In the genomic region with DNA sequence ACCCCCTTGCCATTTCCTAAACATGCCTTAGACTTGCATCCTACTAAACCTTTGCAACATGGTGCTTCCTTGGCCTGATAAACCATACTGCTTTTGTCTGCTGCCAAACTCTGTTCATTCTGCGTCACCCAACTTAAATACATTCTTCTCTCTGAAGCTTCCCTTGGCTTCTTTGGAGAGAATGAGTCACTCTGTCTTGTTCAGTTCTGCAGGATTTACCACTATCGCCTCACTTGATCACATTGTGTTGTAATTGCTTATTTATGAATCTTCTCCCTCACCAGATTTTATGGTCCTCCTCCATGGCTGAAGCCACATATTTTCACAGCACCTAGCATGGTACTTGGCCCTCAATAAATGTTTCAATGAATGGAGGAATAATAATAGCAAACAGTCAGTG, we compare ENCODE assay signal across 12 cellular contexts. TPM values are rescaled to one million over a fixed set of nuclear protein-coding genes. Genes with fewer than 3 reads are reported as not detected.
DNase-seq lines count a peak whose midpoint lies in the region; ATAC-seq and TF ChIP-seq lines count a peak whose summit lies in the region.
"Had no signal": no experiment of that assay in that cellular context is flagged by ENCODE, and none has a peak within 500 bp of the region (broad histone marks: within the 10 kb centered on the region; RNA-seq: fewer than 3 reads in every experiment).

No MANE protein-coding gene starts in this region.

- H3K27me3 ChIP-seq in right cardiac atrium (ENCODE audit: control insufficient read depth, insufficient read depth) (no peaks in the 10 kb centered on the region), gastroesophageal sphincter (no peaks in the 10 kb centered on the region)
- H3K27me3 ChIP-seq: right lobe of liver had no signal

- TF ChIP-seq POLR2A in gastroesophageal sphincter (IDR thresholded peaks at IDR 0.05) = no peak

- ATAC-seq in right cardiac atrium = no peak
- ATAC-seq in HG02973 (IDR thresholded peaks at IDR 0.05; ENCODE audit: unreplicated experiment) = no peak
- ATAC-seq in gastroesophageal sphincter = no peak
- ATAC-seq: right lobe of liver, T-cell had no signal

- H3K27ac Mint-ChIP-seq in activated T-helper 2 cell treated with anti-CD3 and anti-CD28 coated beads, Interferon-gamma antibody, Interleukin-2, Interleukin-4, amounts not matched to agents 10 μg/mL and 5 μg/mL and 100 μg/mL, durations not matched to agents 14 hours and 24 hours and 36 hours = no peak overlapping the region
- H3K27ac Mint-ChIP-seq: T-cell had no signal

- no peak for TF ChIP-seq CTCF in LNCaP clone FGC (IDR thresholded peaks at IDR 0.05; ENCODE audit: control insufficient read depth, extremely low read depth, insufficient read depth)
- no peak for TF ChIP-seq CTCF in gastroesophageal sphincter (IDR thresholded peaks at IDR 0.05)

- peaks cover 17% of the 10 kb centered on the region for H3K4me1 Mint-ChIP-seq in activated T-helper 2 cell treated with anti-CD3 and anti-CD28 coated beads, Interferon-gamma antibody, Interleukin-2, Interleukin-4, amounts not matched to agents 10 μg/mL and 5 μg/mL and 100 μg/mL, durations not matched to agents 14 hours and 24 hours and 36 hours (ENCODE audit: low read depth)

- no peak overlapping the region for H3K4me3 Mint-ChIP-seq in activated T-helper 2 cell treated with anti-CD3 and anti-CD28 coated beads, Interferon-gamma antibody, Interleukin-2, Interleukin-4, amounts not matched to agents 10 μg/mL and 5 μg/mL and 100 μg/mL, durations not matched to agents 14 hours and 24 hours and 36 hours (ENCODE audit: low read depth)
- H3K4me3 Mint-ChIP-seq: T-cell had no signal

- H3K36me3 ChIP-seq in gastroesophageal sphincter = no peaks in the 10 kb centered on the region
- H3K36me3 ChIP-seq: left ventricle myocardium inferior, right lobe of liver had no signal

- intact Hi-C loops in activated T-helper 2 cell treated with anti-CD3 and anti-CD28 coated beads, Interferon-gamma antibody, Interleukin-2, Interleukin-4, amounts not matched to agents 10 μg/mL and 5 μg/mL and 100 μg/mL, durations not matched to agents 14 hours and 24 hours and 36 hours (cut with micrococcal nuclease) = no loop called here
- intact Hi-C loops in right cardiac atrium (cut with DNase I) = no loop called here

- H3K4me3 ChIP-seq in LNCaP clone FGC (ENCODE audit: low read depth, low read length) = no peak overlapping the region
- no peak overlapping the region for H3K4me3 ChIP-seq in right cardiac atrium (ENCODE audit: low read length)
- no peak overlapping the region for H3K4me3 ChIP-seq in gastroesophageal sphincter
- H3K4me3 ChIP-seq: left ventricle myocardium inferior, right lobe of liver had no signal

- H3K9me3 ChIP-seq in right cardiac atrium (ENCODE audit: control insufficient read depth, low read length) = no peaks in the 10 kb centered on the region
- H3K9me3 ChIP-seq in gastroesophageal sphincter = no peaks in the 10 kb centered on the region
- H3K9me3 ChIP-seq: left ventricle myocardium inferior, right lobe of liver had no signal

- WGBS in right cardiac atrium = 76% methylated on average over 2 of the region's 2 CpGs
- WGBS in gastroesophageal sphincter (ENCODE audit: low coverage in 1 of 2), 2 donors = 0 to 18% methylated on average over 1 to 2 of the region's 2 CpGs

- H3K4me1 ChIP-seq in right cardiac atrium (ENCODE audit: control insufficient read depth, insufficient read depth, low read length) (no peaks in the 10 kb centered on the region), gastroesophageal sphincter (peaks cover 0 to 8% (median 0%) of the 10 kb centered on the region in 3 donors)
- H3K4me1 ChIP-seq: left ventricle myocardium inferior, right lobe of liver had no signal

- no peak for TF ChIP-seq EP300 in gastroesophageal sphincter (IDR thresholded peaks at IDR 0.05)

- DNase-seq in AG08396 (ENCODE audit: low spot score) (peak; percentile 80), LNCaP clone FGC (ENCODE audit: low read depth) (peak; percentile 56), amniotic epithelial cell (ENCODE audit: low read depth) (peak; percentile 98), hepatic stellate cell (ENCODE audit: low spot score) (peak; percentile 62), right cardiac atrium (no peak)
- no peak for DNase-seq in activated T-helper 2 cell treated with anti-CD3 and anti-CD28 coated beads, Interferon-gamma antibody, Interleukin-2, Interleukin-4, amounts not matched to agents 10 μg/mL and 5 μg/mL and 100 μg/mL, durations not matched to agents 14 hours and 24 hours and 36 hours (ENCODE audit: low spot score)
- DNase-seq: left ventricle myocardium inferior; right lobe of liver; stimulated activated CD8-positive, alpha-beta memory T cell treated with anti-CD3 and anti-CD28 coated beads, Interleukin-4, amount 100 ng/mL, for 48 hours; T-cell had no signal

- H3K27me3 Mint-ChIP-seq in activated T-helper 2 cell treated with anti-CD3 and anti-CD28 coated beads, Interferon-gamma antibody, Interleukin-2, Interleukin-4, amounts not matched to agents 10 μg/mL and 5 μg/mL and 100 μg/mL, durations not matched to agents 14 hours and 24 hours and 36 hours (ENCODE audit: low read depth) = peaks cover 5% of the 10 kb centered on the region
- H3K27me3 Mint-ChIP-seq: T-cell had no signal

- no peak overlapping the region for H3K27ac ChIP-seq in right cardiac atrium (ENCODE audit: low read length)
- peak overlapping the region in 2 of 4 donors; percentile 11 to 26 for H3K27ac ChIP-seq in gastroesophageal sphincter
- H3K27ac ChIP-seq: left ventricle myocardium inferior, right lobe of liver had no signal

- peaks cover 6% of the 10 kb centered on the region for H3K9me3 Mint-ChIP-seq in activated T-helper 2 cell treated with anti-CD3 and anti-CD28 coated beads, Interferon-gamma antibody, Interleukin-2, Interleukin-4, amounts not matched to agents 10 μg/mL and 5 μg/mL and 100 μg/mL, durations not matched to agents 14 hours and 24 hours and 36 hours
- H3K9me3 Mint-ChIP-seq: T-cell had no signal

- H3K36me3 Mint-ChIP-seq in activated T-helper 2 cell treated with anti-CD3 and anti-CD28 coated beads, Interferon-gamma antibody, Interleukin-2, Interleukin-4, amounts not matched to agents 10 μg/mL and 5 μg/mL and 100 μg/mL, durations not matched to agents 14 hours and 24 hours and 36 hours (ENCODE audit: low read depth) = peaks cover 4% of the 10 kb centered on the region
- H3K36me3 Mint-ChIP-seq: T-cell had no signal

RNA-seq across cellular contexts. Expression of gene TUT4, which starts 21.7 kb away (rescaled TPM):
- 61.6 and 63.1 TPM in 2 replicates for total RNA-seq in activated T-helper 2 cell treated with anti-CD3 and anti-CD28 coated beads, Interferon-gamma antibody, Interleukin-2, Interleukin-4, amounts not matched to agents 10 μg/mL and 5 μg/mL and 100 μg/mL, durations not matched to agents 14 hours and 24 hours and 36 hours
- total RNA-seq in right cardiac atrium (10 to 100 TPM; 36.1 to 41.1 (median 38.8) TPM), gastroesophageal sphincter (10 to 100 TPM; 32.3 to 56.5 (median 34.0) TPM)
- polyA plus RNA-seq in right cardiac atrium = 20.4 TPM

RNA-seq across cellular contexts. Expression of gene GPX7, which starts 27.6 kb away (rescaled TPM):
- 29.9 and 31.1 TPM in 2 replicates for total RNA-seq in activated T-helper 2 cell treated with anti-CD3 and anti-CD28 coated beads, Interferon-gamma antibody, Interleukin-2, Interleukin-4, amounts not matched to agents 10 μg/mL and 5 μg/mL and 100 μg/mL, durations not matched to agents 14 hours and 24 hours and 36 hours
- 10 to 100 TPM in 2 of 4 donors, 1 to 10 TPM in 2; 9.4 to 13.9 (median 10.8) TPM for total RNA-seq in right cardiac atrium
- polyA plus RNA-seq in right cardiac atrium = 13.6 TPM
- 10 to 100 TPM; 13.0 to 22.5 (median 16.2) TPM for total RNA-seq in gastroesophageal sphincter

RNA-seq across cellular contexts. Expression of gene SHISAL2A, which starts 58.4 kb away (rescaled TPM):
- 1.9 and 2.5 TPM in 2 replicates for total RNA-seq in activated T-helper 2 cell treated with anti-CD3 and anti-CD28 coated beads, Interferon-gamma antibody, Interleukin-2, Interleukin-4, amounts not matched to agents 10 μg/mL and 5 μg/mL and 100 μg/mL, durations not matched to agents 14 hours and 24 hours and 36 hours
- total RNA-seq in right cardiac atrium = not detected
- not detected for polyA plus RNA-seq in right cardiac atrium
- total RNA-seq in gastroesophageal sphincter = not detected
- total RNA-seq: left ventricle myocardium inferior, right lobe of liver had no signal

Comparison
In these comparisons a context has a peak if more than half of its experiments do, and no peak if none do; other contexts are left out.
1. DNase-seq: peak in AG08396 (single experiment), LNCaP clone FGC (single experiment), amniotic epithelial cell (single experiment) and hepatic stellate cell (single experiment); none in activated T-helper 2 cell treated with anti-CD3 and anti-CD28 coated beads, Interferon-gamma antibody, Interleukin-2, Interleukin-4, amounts not matched to agents 10 μg/mL and 5 μg/mL and 100 μg/mL, durations not matched to agents 14 hours and 24 hours and 36 hours (single experiment) and right cardiac atrium (0 of 3).